In the genomic region with DNA sequence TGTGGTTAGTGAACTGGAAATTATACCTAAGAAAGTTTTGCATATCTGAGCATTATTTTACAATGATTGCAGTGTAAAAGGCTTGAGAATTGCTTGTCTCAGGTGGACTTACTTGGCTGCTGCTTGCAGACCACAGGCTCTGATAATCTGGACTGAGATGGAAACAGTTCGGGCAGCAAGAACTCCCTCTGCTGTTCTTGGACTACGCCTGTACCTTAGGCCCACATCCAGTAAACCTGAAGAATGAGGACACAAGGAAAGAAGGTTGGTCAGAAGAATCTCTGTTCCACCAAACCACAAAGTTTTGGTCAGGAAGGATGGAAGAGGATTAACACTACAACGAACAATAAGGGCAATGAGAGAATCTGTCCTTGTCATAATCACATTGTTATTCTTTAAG, we compare ENCODE assay signal across 13 cellular contexts.
DNase-seq lines count a peak whose midpoint lies in the region; ATAC-seq and TF ChIP-seq lines count a peak whose summit lies in the region.
"Had no signal": no experiment of that assay in that cellular context is flagged by ENCODE, and none has a peak within 500 bp of the region (broad histone marks: within the 10 kb centered on the region; RNA-seq: fewer than 3 reads in every experiment).

No MANE protein-coding gene starts in this region.

- POLR2A ChIA-PET in PC-3 (lab: Charles Lee; ENCODE audit: unreplicated experiment), result no interaction called here

- H3K79me2 ChIP-seq in PC-3 (ENCODE audit: low read length), result no peaks in the 10 kb centered on the region

- intact Hi-C loops in heart left ventricle (cut with DNase I), result loop anchor here in 1 of 10 donors (10.0 kb wide), 1 partner anchor 126 kb away; no protein-coding TSS in a partner anchor
- intact Hi-C loops in PC-3 (cut with micrococcal nuclease), result loop anchor here (1.0 to 2.0 kb wide), 2 partner anchors 102 to 126 kb away; no protein-coding TSS in a partner anchor
- intact Hi-C loops in activated T-helper 1 cell treated with anti-CD3 and anti-CD28 coated beads, Interleukin-12 subunit alpha, Interleukin-12 subunit beta, Interleukin-2, Interleukin-4 antibody, amounts not matched to agents 30 ng/mL and 10 ng/mL and 1 ng/mL, durations not matched to agents 14 hours and 24 hours and 36 hours (cut with micrococcal nuclease), result loop anchor here (1.0 to 5.0 kb wide), 2 partner anchors 43 to 126 kb away; no protein-coding TSS in a partner anchor

- no peaks in the 10 kb centered on the region for H4K20me1 ChIP-seq in PC-3 (ENCODE audit: low read length)

- no TSS peak for BruUV-seq in PC-3 (replicated peaks; lab: Mats Ljungman, UMichigan)

- H3K4me1 Mint-ChIP-seq in activated T-helper 1 cell treated with anti-CD3 and anti-CD28 coated beads, Interleukin-12 subunit alpha, Interleukin-12 subunit beta, Interleukin-2, Interleukin-4 antibody, amounts not matched to agents 30 ng/mL and 10 ng/mL and 1 ng/mL, durations not matched to agents 14 hours and 24 hours and 36 hours (ENCODE audit: low read depth), result no peaks in the 10 kb centered on the region
- H3K4me1 Mint-ChIP-seq: natural killer cell had no signal

- no peaks in the 10 kb centered on the region for H3K9me3 Mint-ChIP-seq in activated T-helper 1 cell treated with anti-CD3 and anti-CD28 coated beads, Interleukin-12 subunit alpha, Interleukin-12 subunit beta, Interleukin-2, Interleukin-4 antibody, amounts not matched to agents 30 ng/mL and 10 ng/mL and 1 ng/mL, durations not matched to agents 14 hours and 24 hours and 36 hours
- H3K9me3 Mint-ChIP-seq: activated naive CD4-positive, alpha-beta T cell treated with anti-CD3 and anti-CD28 coated beads, Interleukin-2, amount 50 U/mL, for 72 hours; natural killer cell had no signal

- no peaks in the 10 kb centered on the region for H3K9me2 ChIP-seq in PC-3 (replicated peaks; ENCODE audit: low read length)

- peaks cover 40% of the 10 kb centered on the region for H3K36me3 ChIP-seq in cardiac muscle cell
- peaks cover 0 to 100% (median 85%) of the 10 kb centered on the region in 9 donors for H3K36me3 ChIP-seq in heart left ventricle
- H3K36me3 ChIP-seq in PC-3 (ENCODE audit: low read depth, low read length), result peaks cover 28% of the 10 kb centered on the region

- CTCF ChIA-PET in PC-3 (lab: Charles Lee), result no interaction called here

- H3K4me3 Mint-ChIP-seq in activated T-helper 1 cell treated with anti-CD3 and anti-CD28 coated beads, Interleukin-12 subunit alpha, Interleukin-12 subunit beta, Interleukin-2, Interleukin-4 antibody, amounts not matched to agents 30 ng/mL and 10 ng/mL and 1 ng/mL, durations not matched to agents 14 hours and 24 hours and 36 hours, result no peak overlapping the region
- H3K4me3 Mint-ChIP-seq: natural killer cell had no signal

- 86 to 94% (median 87%) methylated on average over 3 of the region's 3 CpGs for WGBS in heart left ventricle, 4 donors

- H3K36me3 Mint-ChIP-seq in activated T-helper 1 cell treated with anti-CD3 and anti-CD28 coated beads, Interleukin-12 subunit alpha, Interleukin-12 subunit beta, Interleukin-2, Interleukin-4 antibody, amounts not matched to agents 30 ng/mL and 10 ng/mL and 1 ng/mL, durations not matched to agents 14 hours and 24 hours and 36 hours (ENCODE audit: low read depth), result peaks cover 30% of the 10 kb centered on the region

- H3K9me3 ChIP-seq in cardiac muscle cell (ENCODE audit: low read depth), result no peaks in the 10 kb centered on the region
- no peaks in the 10 kb centered on the region for H3K9me3 ChIP-seq in heart left ventricle
- no peaks in the 10 kb centered on the region for H3K9me3 ChIP-seq in PC-3 (ENCODE audit: low read length)

- H3K27ac ChIP-seq in cardiac muscle cell, result no peak overlapping the region
- H3K27ac ChIP-seq in heart left ventricle, result no peak overlapping the region
- no peak overlapping the region for H3K27ac ChIP-seq in PC-3 (ENCODE audit: low read length)

- H3K9ac ChIP-seq in PC-3 (ENCODE audit: low read length), result no peak overlapping the region

- H3F3A ChIP-seq in PC-3 (ENCODE audit: low read length, unreplicated experiment), result no peaks in the 10 kb centered on the region

- TF ChIP-seq CTCF in cardiac muscle cell (IDR thresholded peaks at IDR 0.05; ENCODE audit: low read depth, low read length) (peak; percentile 25), heart left ventricle (IDR thresholded peaks at IDR 0.05) (peak in 1 of 12 donors; percentile 8), PC-3 (conservative IDR thresholded peaks at IDR 0.05; ENCODE audit: low read depth, low read length) (peak; percentile 72), epithelial cell of proximal tubule (conservative IDR thresholded peaks at IDR 0.05; ENCODE audit: low read depth, low read length) (peak; percentile 66)

- no peak overlapping the region for H3K4me2 ChIP-seq in PC-3 (ENCODE audit: low read length)

- H3K27ac Mint-ChIP-seq in activated T-helper 1 cell treated with anti-CD3 and anti-CD28 coated beads, Interleukin-12 subunit alpha, Interleukin-12 subunit beta, Interleukin-2, Interleukin-4 antibody, amounts not matched to agents 30 ng/mL and 10 ng/mL and 1 ng/mL, durations not matched to agents 14 hours and 24 hours and 36 hours, result no peak overlapping the region
- H3K27ac Mint-ChIP-seq: activated naive CD4-positive, alpha-beta T cell treated with anti-CD3 and anti-CD28 coated beads, Interleukin-2, amount 50 U/mL, for 72 hours; natural killer cell had no signal

- no peak overlapping the region for H2AFZ ChIP-seq in PC-3 (ENCODE audit: low read length)

- no peak overlapping the region for H3K4me3 ChIP-seq in cardiac muscle cell
- H3K4me3 ChIP-seq in heart left ventricle, result no peak overlapping the region
- no peak overlapping the region for H3K4me3 ChIP-seq in PC-3 (ENCODE audit: low read length)
- H3K4me3 ChIP-seq in epithelial cell of proximal tubule (ENCODE audit: low read depth, low read length), result no peak overlapping the region

- no peak for TF ChIP-seq POLR2A in heart left ventricle (IDR thresholded peaks at IDR 0.05)

- no peaks in the 10 kb centered on the region for H3K27me3 ChIP-seq in cardiac muscle cell
- no peaks in the 10 kb centered on the region for H3K27me3 ChIP-seq in heart left ventricle
- H3K27me3 ChIP-seq in PC-3 (ENCODE audit: low read length), result no peaks in the 10 kb centered on the region

- H3K4me1 ChIP-seq in cardiac muscle cell (ENCODE audit: low read depth) (no peaks in the 10 kb centered on the region), heart left ventricle (no peaks in the 10 kb centered on the region), PC-3 (ENCODE audit: insufficient read depth, low read length) (peaks cover 2% of the 10 kb centered on the region)

- DNase-seq in cardiac muscle cell (ENCODE audit: low read depth in 1 of 2, low spot score in 1 of 2), result peak in 1 of 2 donors; percentile 33
- DNase-seq in heart left ventricle, result no peak
- peak; percentile 52 for DNase-seq in PC-3
- DNase-seq in epithelial cell of proximal tubule (ENCODE audit: low read depth), result no peak
- no peak for DNase-seq in NCI-H2196 treated with DMSO at 0.1 percent for 48 hours (lab: John Stamatoyannopoulos, UW; ENCODE audit: unreplicated experiment)
- no peak for DNase-seq in activated T-helper 1 cell treated with anti-CD3 and anti-CD28 coated beads, Interleukin-12 subunit alpha, Interleukin-12 subunit beta, Interleukin-2, Interleukin-4 antibody, amounts not matched to agents 30 ng/mL and 10 ng/mL and 1 ng/mL, durations not matched to agents 14 hours and 24 hours and 36 hours (ENCODE audit: low spot score)
- DNase-seq in NCI-H1105 (lab: John Stamatoyannopoulos, UW), result no peak
- DNase-seq: activated CD4-positive, alpha-beta T cell treated with anti-CD3 and anti-CD28 coated beads, Interleukin-2, amount 50 U/mL, for 4 hours; AML-193; natural killer cell; NCI-H446 treated with DMSO at 0.1 percent for 48 hours had no signal

- no peak for ATAC-seq in heart left ventricle
- ATAC-seq in PC-3, result peak; percentile 80
- ATAC-seq in HG03565 (IDR thresholded peaks at IDR 0.05; ENCODE audit: unreplicated experiment), result no peak
- ATAC-seq: activated naive CD4-positive, alpha-beta T cell treated with anti-CD3 and anti-CD28 coated beads, Interleukin-2, amount 50 U/mL, for 72 hours; natural killer cell had no signal

- no peaks in the 10 kb centered on the region for H3K27me3 Mint-ChIP-seq in activated T-helper 1 cell treated with anti-CD3 and anti-CD28 coated beads, Interleukin-12 subunit alpha, Interleukin-12 subunit beta, Interleukin-2, Interleukin-4 antibody, amounts not matched to agents 30 ng/mL and 10 ng/mL and 1 ng/mL, durations not matched to agents 14 hours and 24 hours and 36 hours (ENCODE audit: insufficient read depth)
